17 cellular contexts compared by ENCODE assay signal in the genomic region with DNA sequence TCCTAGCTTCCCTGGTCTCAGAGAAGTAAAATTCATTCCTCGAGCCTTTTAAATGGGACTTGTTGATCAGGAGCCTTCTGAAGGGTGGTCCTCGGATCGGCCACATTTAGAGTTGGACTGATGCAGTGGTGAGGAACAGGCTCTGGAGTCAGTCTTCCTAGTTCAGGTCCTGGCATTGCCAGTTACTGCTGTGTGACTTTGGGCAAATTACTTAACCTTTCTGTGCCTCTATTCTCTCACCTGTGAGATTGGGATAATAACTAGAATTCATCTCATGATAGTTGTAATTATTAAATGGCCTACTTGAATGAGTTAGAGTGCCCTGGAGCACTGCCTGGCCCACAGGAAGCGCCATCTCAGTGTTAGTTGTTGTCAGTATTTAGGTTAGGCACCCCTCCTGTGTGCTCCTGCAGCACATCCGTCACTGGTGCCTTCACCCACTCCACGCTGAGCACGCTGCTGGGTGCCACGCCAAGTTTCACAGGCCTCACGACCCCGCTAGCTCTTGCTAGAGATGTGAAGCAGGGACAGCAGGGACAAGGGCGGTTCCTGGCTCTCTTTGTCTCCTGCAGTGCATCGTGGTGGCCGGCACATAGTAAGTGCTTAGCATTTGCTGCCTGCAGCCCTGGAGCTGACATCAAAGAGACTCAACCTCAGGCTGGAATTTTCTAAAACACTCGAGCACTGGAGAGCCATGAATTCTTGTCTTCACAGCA.
DNase-seq lines count a peak whose midpoint lies in the region; ATAC-seq, FAIRE-seq and TF ChIP-seq lines count a peak whose summit lies in the region.
"Had no signal": no experiment of that assay in that cellular context is flagged by ENCODE, and none has a peak within 500 bp of the region (broad histone marks: within the 10 kb centered on the region; RNA-seq: fewer than 3 reads in every experiment).

No MANE protein-coding gene starts in this region.

- TF ChIP-seq RAD21 in K562 (CRISPR knock-in tag; conservative IDR thresholded peaks at IDR 0.05 in 1 of 2, IDR thresholded peaks at IDR 0.05 in 1 of 2) = no peak

- no peak for TF ChIP-seq CTCF in K562 (IDR thresholded peaks at IDR 0.05 in 2 of 3, conservative IDR thresholded peaks at IDR 0.05 in 1 of 3; ENCODE audit: insufficient read depth in 2 of 3, low read depth in 1 of 3, low read length in 3 of 3)
- no peak for TF ChIP-seq CTCF in upper lobe of right lung (IDR thresholded peaks at IDR 0.05)

- no peak for FAIRE-seq in K562 (lab: Jason Lieb, UNC)
- FAIRE-seq: H54 had no signal

- CTCF ChIA-PET in K562 (lab: Yijun Ruan, JAX; ENCODE audit: low intra/inter-chr PET ratio) = no interaction called here

- H2AFZ ChIP-seq in K562 (ENCODE audit: low read depth, low read length) = no peak overlapping the region

- WGBS in K562 (ENCODE audit: insufficient coverage, low coverage, missing lambda C conversion rate) = 2% methylated on average over 14 of the region's 14 CpGs

- DNase-seq in activated effector memory CD4-positive, alpha-beta T cell treated with anti-CD3 and anti-CD28 coated beads, Interleukin-2, amount 50 U/mL, for 16 hours = peak; percentile 57
- DNase-seq in activated effector memory CD4-positive, alpha-beta T cell treated with Interleukin-2 at 50 U/mL for 16 hours = no peak
- DNase-seq in ELF-1 (ENCODE audit: low read depth, low spot score) (peak; percentile 70), K562 (ENCODE audit: extremely low read depth in 1 of 4, low spot score in 3 of 4) (no peak), upper lobe of right lung (peak; percentile 53), LoVo (ENCODE audit: low spot score) (no peak), SW480 (ENCODE audit: low spot score) (no peak)
- DNase-seq: DMS153, EL, Kasumi-1, NCI-H1105, NCI-H1694, NCI-H2227 treated with DMSO at 0.1 percent for 48 hours, NCI-H524 had no signal

- H3K36me3 ChIP-seq in K562 (ENCODE audit: control insufficient read depth, insufficient read depth, low read length) (no peaks in the 10 kb centered on the region), upper lobe of right lung (no peaks in the 10 kb centered on the region)

- BruUV-seq in K562 (replicated peaks; lab: Mats Ljungman, UMichigan) = no TSS peak

- no peak overlapping the region for H3K4me2 ChIP-seq in K562 (ENCODE audit: insufficient read depth, low read length)

- POLR2A ChIA-PET in K562 (lab: Yijun Ruan, JAX) = no interaction called here

- no peak for TF ChIP-seq POLR2A in K562 (conservative IDR thresholded peaks at IDR 0.05)

- H3K27ac ChIP-seq in K562 (ENCODE audit: extremely low read depth, low read depth, low read length) (no peak overlapping the region), upper lobe of right lung (no peak overlapping the region)
- H3K27ac ChIP-seq: C4-2B had no signal

- in situ Hi-C loops in K562 (cut with MboI) = no loop called here

- no peak for TF ChIP-seq EP300 in K562 (IDR thresholded peaks at IDR 0.05; ENCODE audit: low read length)

- H3K4me1 ChIP-seq in K562 (replicated peaks in 1 of 2; ENCODE audit: control insufficient read depth in 2 of 2, insufficient read depth in 2 of 2, low read length in 2 of 2) (no peaks in the 10 kb centered on the region), upper lobe of right lung (no peaks in the 10 kb centered on the region)

- ATAC-seq in K562 = no peak
- ATAC-seq in upper lobe of right lung = no peak
- ATAC-seq: Panc1 had no signal

- H4K20me1 ChIP-seq in K562 (replicated peaks; ENCODE audit: control insufficient read depth, insufficient read depth, low read length) = no peaks in the 10 kb centered on the region

- H3K27me3 ChIP-seq in K562 (ENCODE audit: control insufficient read depth in 2 of 2, insufficient read depth in 2 of 2, low read length in 2 of 2) = peaks cover 2 to 10% of the 10 kb centered on the region in 2 experiments; a peak in 4 of 5 replicates
- no peaks in the 10 kb centered on the region for H3K27me3 ChIP-seq in upper lobe of right lung

- no peak overlapping the region for H3K9ac ChIP-seq in K562 (ENCODE audit: insufficient read depth in 1 of 2, low read depth in 2 of 2, low read length in 2 of 2)

- H3K9me1 ChIP-seq in K562 (ENCODE audit: control insufficient read depth, insufficient read depth, low read length) = no peaks in the 10 kb centered on the region

- no peaks in the 10 kb centered on the region for H3K79me2 ChIP-seq in K562 (ENCODE audit: control insufficient read depth, insufficient read depth, low read length)

- H3K9me3 ChIP-seq in K562 (replicated peaks; ENCODE audit: control insufficient read depth, insufficient read depth, low read depth, low read length) (no peaks in the 10 kb centered on the region), upper lobe of right lung (no peaks in the 10 kb centered on the region)

- H3K4me3 ChIP-seq in K562 (no peak overlapping the region), upper lobe of right lung (no peak overlapping the region)

- intact Hi-C loops in K562 (cut with micrococcal nuclease) (loop anchor here (10.0 kb wide), 1 partner anchor 61 kb away; no protein-coding TSS in a partner anchor), upper lobe of right lung (cut with DNase I) (no loop called here)

TF ChIP-seq in K562, 482 proteins besides CTCF, POLR2A, EP300 and RAD21:
- peak; percentile 56 for TF ChIP-seq ZFP36 (IDR thresholded peaks at IDR 0.05; ENCODE audit: low read depth, low read length, partially characterized antibody)
- no peak for TF ChIP-seq CHD1 (IDR thresholded peaks at IDR 0.05; ENCODE audit: low read length)
- TF ChIP-seq RBM25 (IDR thresholded peaks at IDR 0.05; ENCODE audit: low read depth, low read length, severe bottlenecking) = peak; percentile 62

Comparison
In these comparisons a context has a peak if more than half of its experiments do, and no peak if none do; other contexts are left out.
1. DNase-seq: peak in activated effector memory CD4-positive, alpha-beta T cell treated with anti-CD3 and anti-CD28 coated beads, Interleukin-2, amount 50 U/mL, for 16 hours (single experiment), ELF-1 (single experiment) and upper lobe of right lung (single experiment); none in activated effector memory CD4-positive, alpha-beta T cell treated with Interleukin-2 at 50 U/mL for 16 hours (single experiment), K562 (0 of 4), LoVo (single experiment) and SW480 (single experiment).